Comparison of ENCODE assay signal across 8 cellular contexts in genomic region chr19:36528194-36528920, GRCh38. TPM values are rescaled to one million over a fixed set of nuclear protein-coding genes. Genes with fewer than 3 reads are reported as not detected.
A peak's percentile ranks its signal among the peaks of the same experiment; 100 is the strongest.
DNase-seq lines count a peak whose midpoint lies in the region; ATAC-seq and TF ChIP-seq lines count a peak whose summit lies in the region.

Gene ZNF260, minus strand, starts transcription at chr19:36528271. Its CDS starts 13,033 bp downstream, at chr19:36515238.

- H3K9ac ChIP-seq in muscle layer of colon (ENCODE audit: low read length) = peak within 1 kb of the TSS; percentile 64

- in situ Hi-C loops in KBM-7 (cut with MboI; ENCODE audit: low pct_unique_long_range_greater_than_20kb, low sequenced_read_pairs) = no loop called here
- in situ Hi-C loops in Panc1 (cut with HindIII; ENCODE audit: low pct_unique_long_range_greater_than_20kb, low sequenced_read_pairs) = no loop called here

- no peaks in the 10 kb centered on the region for H3K27me3 ChIP-seq in Panc1 (ENCODE audit: control insufficient read depth, insufficient read depth, low read length)
- no peaks in the 10 kb centered on the region for H3K27me3 ChIP-seq in esophagus muscularis mucosa
- H3K27me3 ChIP-seq in muscle layer of colon (ENCODE audit: control insufficient read depth in 1 of 2, insufficient read depth in 2 of 2, low read length in 2 of 2) = no peaks in the 10 kb centered on the region

- H3K36me3 Mint-ChIP-seq in activated T-cell treated with anti-CD3 and anti-CD28 coated beads, Interleukin-2, amount 50 U/mL, for 72 hours (ENCODE audit: insufficient read depth in 2 of 2) = peaks cover 33 to 65% of the 10 kb centered on the region in 2 donors

- peaks cover 4% of the 10 kb centered on the region; the same call in 1 of the 2 replicates for H3K4me1 ChIP-seq in Panc1 (ENCODE audit: control insufficient read depth, insufficient read depth, low read length)
- H3K4me1 ChIP-seq in esophagus muscularis mucosa = peaks cover 18 to 30% (median 27%) of the 10 kb centered on the region in 4 donors
- peaks cover 7% of the 10 kb centered on the region for H3K4me1 ChIP-seq in muscle layer of colon (ENCODE audit: insufficient read depth, low read length)

- TSS peak; percentile 87 for BruUV-seq in Panc1 (replicated peaks; lab: Mats Ljungman, UMichigan)

- H3K4me3 Mint-ChIP-seq in activated T-cell treated with anti-CD3 and anti-CD28 coated beads, Interleukin-2, amount 50 U/mL, for 72 hours = peak within 1 kb of the TSS; percentile 91 to 100

- WGBS in esophagus muscularis mucosa = under 1% methylated on average over 16 of the region's 55 CpGs

- CTCF ChIA-PET in Panc1 (lab: Charles Lee) = no interaction called here

- H3K27ac ChIP-seq in Panc1 (ENCODE audit: low read length) (peak within 1 kb of the TSS; percentile 95), esophagus muscularis mucosa (replicated peaks in 1 of 4) (peak within 1 kb of the TSS; percentile 81 to 93 (median 90)), muscle layer of colon (ENCODE audit: low read depth, low read length) (peak within 1 kb of the TSS; percentile 98)

- H3K36me3 ChIP-seq in Panc1 (ENCODE audit: control insufficient read depth, insufficient read depth, low read length) (peaks cover 9% of the 10 kb centered on the region; the same call in 1 of the 2 replicates), esophagus muscularis mucosa (peaks cover 3 to 32% (median 14%) of the 10 kb centered on the region in 4 donors), muscle layer of colon (ENCODE audit: insufficient read depth, low read length) (peaks cover 8% of the 10 kb centered on the region)

- peak within 1 kb of the TSS; percentile 72 to 95 for H3K4me3 ChIP-seq in Panc1 (ENCODE audit: low read depth in 2 of 2, low read length in 2 of 2)
- H3K4me3 ChIP-seq in esophagus muscularis mucosa = peak within 1 kb of the TSS; percentile 67 to 77 (median 71)
- H3K4me3 ChIP-seq in muscle layer of colon (ENCODE audit: low read depth in 1 of 2, low read length in 2 of 2) = peak within 1 kb of the TSS; percentile 89 to 91

- peaks cover 27% of the 10 kb centered on the region for H3K4me1 Mint-ChIP-seq in activated T-cell treated with anti-CD3 and anti-CD28 coated beads, Interleukin-2, amount 50 U/mL, for 72 hours (ENCODE audit: low read depth)

- peaks cover 10 to 22% of the 10 kb centered on the region in 2 donors for H3K9me3 Mint-ChIP-seq in activated T-cell treated with anti-CD3 and anti-CD28 coated beads, Interleukin-2, amount 50 U/mL, for 72 hours

- ATAC-seq in GM21619 (IDR thresholded peaks at IDR 0.05; ENCODE audit: unreplicated experiment) (peak; percentile 78), Panc1 (peak; percentile 97)
- peak; percentile 91 to 92 for ATAC-seq in activated T-cell treated with anti-CD3 and anti-CD28 coated beads, Interleukin-2, amount 50 U/mL, for 72 hours (replicated peaks in 1 of 2)

- POLR2A ChIA-PET in Panc1 (lab: Charles Lee) = interaction anchor here (0.6 to 1.0 kb wide), 4 partner anchors 16 to 962 kb away, joined by 3 to 8 read pairs (median 5); partner anchors contain the start of gene ZNF529

- DNase-seq in DMS153 treated with DMSO at 0.1 percent for 48 hours (lab: John Stamatoyannopoulos, UW; ENCODE audit: unreplicated experiment) = peak; percentile 97
- DNase-seq in KBM-7 = peak; percentile 94
- DNase-seq in Panc1 (ENCODE audit: low read depth, low spot score) = peak; percentile 97
- peak; percentile 95 to 96 for DNase-seq in activated T-cell treated with anti-CD3 and anti-CD28 coated beads, Interleukin-2, amount 50 U/mL, for 72 hours
- peak; percentile 98 for DNase-seq in esophagus muscularis mucosa (ENCODE audit: extremely low spot score)
- DNase-seq in stimulated activated CD8-positive, alpha-beta memory T cell treated with anti-CD3 and anti-CD28 coated beads, Interleukin-7, amount 100 ng/mL, for 1 hour (ENCODE audit: low read depth in 2 of 2) = peak; percentile 76 to 87

- intact Hi-C loops in Panc1 (cut with micrococcal nuclease; ENCODE audit: unreplicated experiment) = no loop called here
- intact Hi-C loops in esophagus muscularis mucosa (cut with DNase I) = loop anchor here (2.0 to 5.0 kb wide), 2 partner anchors 41 to 44 kb away; partner anchors contain the start of genes ZNF529 and ZNF566

- TF ChIP-seq CTCF in Panc1 (IDR thresholded peaks at IDR 0.05) (no peak), esophagus muscularis mucosa (IDR thresholded peaks at IDR 0.05) (peak in 1 of 3 experiments; percentile 8)

- TF ChIP-seq POLR2A in esophagus muscularis mucosa (IDR thresholded peaks at IDR 0.05; ENCODE audit: low read depth) = peak; percentile 3

- H3K9me3 ChIP-seq in Panc1 (ENCODE audit: control insufficient read depth, insufficient read depth, low read depth, low read length) (peaks cover 39% of the 10 kb centered on the region), esophagus muscularis mucosa (peaks cover 5 to 44% (median 19%) of the 10 kb centered on the region in 4 donors), muscle layer of colon (ENCODE audit: low read length) (peaks cover 7% of the 10 kb centered on the region)

- TF ChIP-seq EP300 in esophagus muscularis mucosa (IDR thresholded peaks at IDR 0.05) = no peak

- H3K27ac Mint-ChIP-seq in activated T-cell treated with anti-CD3 and anti-CD28 coated beads, Interleukin-2, amount 50 U/mL, for 72 hours = peak within 1 kb of the TSS; percentile 99

- H3K27me3 Mint-ChIP-seq in activated T-cell treated with anti-CD3 and anti-CD28 coated beads, Interleukin-2, amount 50 U/mL, for 72 hours (ENCODE audit: low read depth) = no peaks in the 10 kb centered on the region

RNA-seq across cellular contexts. Expression of gene ZNF260, which starts in this region (rescaled TPM):
- total RNA-seq in Panc1 (2021; ENCODE audit: unreplicated experiment) (25.2 TPM), esophagus muscularis mucosa (10 to 100 TPM in 2 of 4 donors, 1 to 10 TPM in 2; 7.7 to 12.4 (median 10.7) TPM)
- 6.6 TPM for polyA plus RNA-seq in Panc1 (2012; ENCODE audit: insufficient read length)
- 10 to 100 TPM; 10.1 to 12.2 TPM for total RNA-seq in activated T-cell treated with anti-CD3 and anti-CD28 coated beads, Interleukin-2, amount 50 U/mL, for 72 hours

Comparison
In these comparisons a context has a peak if more than half of its experiments do, and no peak if none do; other contexts are left out.
1. Peak in every context shown above with its lines: DNase-seq, ATAC-seq, H3K4me3 ChIP-seq and H3K27ac ChIP-seq.